In the genomic region with DNA sequence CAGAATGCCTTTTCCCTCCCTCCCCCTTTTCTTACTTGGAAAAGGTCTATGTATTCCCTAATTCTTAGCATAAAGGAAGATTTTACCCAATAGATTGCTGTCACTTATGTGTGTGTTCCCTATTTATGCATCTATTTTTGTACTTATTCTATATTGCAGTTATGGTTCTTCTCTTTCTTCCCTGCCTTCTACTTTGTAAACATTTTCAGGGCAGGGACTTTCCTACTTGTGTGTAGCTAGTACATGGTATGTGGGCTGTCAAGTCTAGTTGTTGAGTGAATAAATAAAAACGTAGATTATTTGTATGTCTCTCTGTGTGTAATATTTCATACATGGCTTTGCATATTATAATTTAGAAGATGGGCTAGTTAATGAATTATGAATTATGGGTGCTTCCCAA, we compare ENCODE assay signal across 27 cellular contexts.
"Had no signal": no experiment of that assay in that cellular context is flagged by ENCODE, and none has a peak within 500 bp of the region (broad histone marks: within the 10 kb centered on the region; RNA-seq: fewer than 3 reads in every experiment).

No MANE protein-coding gene starts in this region.

- H3K4me1 ChIP-seq: body of pancreas, vagina had no signal

- DNase-seq: activated CD4-positive, alpha-beta T cell treated with anti-CD3 and anti-CD28 coated beads for 4 hours; activated CD4-positive, alpha-beta T cell treated with anti-CD3 and anti-CD28 coated beads, Interleukin-2, amount 50 U/mL, for 4 hours; activated effector memory CD4-positive, alpha-beta T cell treated with Interleukin-2 at 50 U/mL for 16 hours; activated naive CD4-positive, alpha-beta T cell treated with Interleukin-2 at 50 U/mL for 16 hours; anterior cingulate cortex; body of pancreas; cerebellar nuclear complex; cortex of kidney; islet precursor cell; left cardiac atrium; left ventricle myocardium superior; naive thymus-derived CD4-positive, alpha-beta T cell; ovary; retina; stimulated activated CD4-positive, alpha-beta T cell treated with anti-CD3 and anti-CD28 coated beads, Interleukin-12 subunit alpha, Interleukin-12 subunit beta, amount 100 ng/mL, for 4 hours; stimulated activated CD4-positive, alpha-beta T cell treated with anti-CD3 and anti-CD28 coated beads, Interleukin-4, amount 100 ng/mL, for 1 hour; stimulated activated naive CD8-positive, alpha-beta T cell treated with anti-CD3 and anti-CD28 coated beads, Interleukin-15, Interleukin-2, amounts not matched to agents 100 U/mL and 50 U/mL, for 24 hours; T-helper 9 cell; upper lobe of left lung had no signal

- H3K27ac Mint-ChIP-seq: activated naive CD8-positive, alpha-beta T cell; naive thymus-derived CD4-positive, alpha-beta T cell had no signal

- H3K9me3 ChIP-seq: body of pancreas, ovary, upper lobe of left lung, vagina had no signal

- H3K27ac ChIP-seq: body of pancreas, cardiac muscle cell, ovary, skin epidermis, upper lobe of left lung, vagina, VCaP had no signal

- ATAC-seq: body of pancreas; esophagus mucosa; left cardiac atrium; left ventricle myocardium superior; naive thymus-derived CD4-positive, alpha-beta T cell; sciatic nerve; stimulated activated naive CD8-positive, alpha-beta T cell treated with anti-CD3 and anti-CD28 coated beads, Interleukin-15, Interleukin-2, amounts not matched to agents 100 U/mL and 50 U/mL, for 24 hours had no signal

- H3K4me3 ChIP-seq: body of pancreas, cardiac muscle cell, ovary, skin epidermis, upper lobe of left lung, vagina had no signal

- H3K36me3 ChIP-seq: cardiac muscle cell, ovary, upper lobe of left lung, vagina had no signal

- H3K27me3 ChIP-seq: body of pancreas, cardiac muscle cell, ovary, upper lobe of left lung, vagina had no signal

- H3K27me3 Mint-ChIP-seq: activated naive CD8-positive, alpha-beta T cell; naive thymus-derived CD4-positive, alpha-beta T cell; progenitor cell of endocrine pancreas had no signal

- H3K4me3 Mint-ChIP-seq: activated naive CD8-positive, alpha-beta T cell; naive thymus-derived CD4-positive, alpha-beta T cell had no signal
